16 cellular contexts compared by ENCODE assay signal in genomic region chr17:57021226-57021940, GRCh38. TPM values are rescaled to one million over a fixed set of nuclear protein-coding genes. Genes with fewer than 3 reads are reported as not detected.
DNase-seq lines count a peak whose midpoint lies in the region; ATAC-seq and TF ChIP-seq lines count a peak whose summit lies in the region.
"Had no signal": no experiment of that assay in that cellular context is flagged by ENCODE, and none has a peak within 500 bp of the region (broad histone marks: within the 10 kb centered on the region; RNA-seq: fewer than 3 reads in every experiment).

No MANE protein-coding gene starts in this region.

- intact Hi-C loops in esophagus muscularis mucosa (cut with DNase I): no loop called here
- intact Hi-C loops in stomach (cut with DNase I; ENCODE audit: low total_unique reads): no loop called here

- no peak for TF ChIP-seq CTCF in esophagus muscularis mucosa (IDR thresholded peaks at IDR 0.05)
- no peak for TF ChIP-seq CTCF in stomach (IDR thresholded peaks at IDR 0.05)

- peak overlapping the region; percentile 68 to 78 (median 71) for H3K27ac ChIP-seq in esophagus muscularis mucosa (replicated peaks in 1 of 4)
- H3K27ac ChIP-seq in stomach: peak overlapping the region; percentile 24 to 75 (median 56)
- H3K27ac ChIP-seq: BLaER1, GM23248 had no signal

- H3K27me3 ChIP-seq in esophagus muscularis mucosa: no peaks in the 10 kb centered on the region
- no peaks in the 10 kb centered on the region for H3K27me3 ChIP-seq in stomach
- H3K27me3 ChIP-seq: BLaER1 had no signal

- H3K4me1 ChIP-seq in esophagus muscularis mucosa (peaks cover 0 to 57% (median 44%) of the 10 kb centered on the region in 4 donors), stomach (peaks cover 8 to 43% (median 26%) of the 10 kb centered on the region in 4 donors)
- H3K4me1 ChIP-seq: BLaER1 had no signal

- 62% methylated on average over 4 of the region's 4 CpGs for WGBS in esophagus muscularis mucosa
- WGBS in stomach, 5 donors: 45 to 53% (median 51%) methylated on average over 4 of the region's 4 CpGs

- DNase-seq in NCI-H146 treated with DMSO at 0.1 percent for 48 hours (lab: John Stamatoyannopoulos, UW; ENCODE audit: unreplicated experiment): peak; percentile 66
- DNase-seq in NCI-H774 (lab: John Stamatoyannopoulos, UW): peak; percentile 59
- DNase-seq in esophagus muscularis mucosa (ENCODE audit: extremely low spot score): no peak
- peak; percentile 90 for DNase-seq in stomach
- no peak for DNase-seq in iPS-NIHi11 (ENCODE audit: low spot score)
- DNase-seq in AML-193 (lab: John Stamatoyannopoulos, UW): no peak
- DNase-seq: activated CD4-positive, alpha-beta memory T cell treated with anti-CD3 and anti-CD28 coated beads for 36 hours; DMS79 treated with DMSO at 0.1 percent for 48 hours; effector memory CD8-positive, alpha-beta T cell; GM23248; Karpas-422; NCI-H1930; nephron progenitor cell; retina had no signal

- no peak for ATAC-seq in HG02938 (IDR thresholded peaks at IDR 0.05; ENCODE audit: unreplicated experiment)
- ATAC-seq: effector memory CD8-positive, alpha-beta T cell had no signal

- H3K36me3 ChIP-seq in esophagus muscularis mucosa (no peaks in the 10 kb centered on the region), stomach (no peaks in the 10 kb centered on the region)
- H3K36me3 ChIP-seq: BLaER1 had no signal

- TF ChIP-seq EP300 in esophagus muscularis mucosa (IDR thresholded peaks at IDR 0.05): peak; percentile 38
- TF ChIP-seq EP300 in stomach (IDR thresholded peaks at IDR 0.05): no peak

- H3K9me3 ChIP-seq in esophagus muscularis mucosa: no peaks in the 10 kb centered on the region
- H3K9me3 ChIP-seq in stomach: no peaks in the 10 kb centered on the region

- TF ChIP-seq POLR2A in esophagus muscularis mucosa (IDR thresholded peaks at IDR 0.05; ENCODE audit: low read depth): no peak
- TF ChIP-seq POLR2A in stomach (IDR thresholded peaks at IDR 0.05): no peak

- H3K4me3 ChIP-seq in esophagus muscularis mucosa (no peak overlapping the region), stomach (no peak overlapping the region)
- H3K4me3 ChIP-seq: BLaER1, GM23248 had no signal

RNA-seq across cellular contexts. Expression of gene SCPEP1, which starts 43.5 kb away (rescaled TPM):
- 100 to 1,000 TPM in 1 of 4 donors, 10 to 100 TPM in 3; 61.0 to 111 (median 72.4) TPM for total RNA-seq in esophagus muscularis mucosa
- total RNA-seq in stomach: 10 to 100 TPM in 4 of 5 donors, 1 to 10 TPM in 1; 6.7 to 51.9 (median 46.0) TPM
- polyA plus RNA-seq in stomach: 10 to 100 TPM; 24.1 to 74.9 (median 25.7) TPM

Comparison
In these comparisons a context has a peak if more than half of its experiments do, and no peak if none do; other contexts are left out.
1. DNase-seq: peak in NCI-H146 treated with DMSO at 0.1 percent for 48 hours (single experiment), NCI-H774 (single experiment) and stomach (single experiment); none in esophagus muscularis mucosa (single experiment), iPS-NIHi11 (single experiment) and AML-193 (0 of 2).